ENCODE assay signal across 1 cellular context in the genomic region with DNA sequence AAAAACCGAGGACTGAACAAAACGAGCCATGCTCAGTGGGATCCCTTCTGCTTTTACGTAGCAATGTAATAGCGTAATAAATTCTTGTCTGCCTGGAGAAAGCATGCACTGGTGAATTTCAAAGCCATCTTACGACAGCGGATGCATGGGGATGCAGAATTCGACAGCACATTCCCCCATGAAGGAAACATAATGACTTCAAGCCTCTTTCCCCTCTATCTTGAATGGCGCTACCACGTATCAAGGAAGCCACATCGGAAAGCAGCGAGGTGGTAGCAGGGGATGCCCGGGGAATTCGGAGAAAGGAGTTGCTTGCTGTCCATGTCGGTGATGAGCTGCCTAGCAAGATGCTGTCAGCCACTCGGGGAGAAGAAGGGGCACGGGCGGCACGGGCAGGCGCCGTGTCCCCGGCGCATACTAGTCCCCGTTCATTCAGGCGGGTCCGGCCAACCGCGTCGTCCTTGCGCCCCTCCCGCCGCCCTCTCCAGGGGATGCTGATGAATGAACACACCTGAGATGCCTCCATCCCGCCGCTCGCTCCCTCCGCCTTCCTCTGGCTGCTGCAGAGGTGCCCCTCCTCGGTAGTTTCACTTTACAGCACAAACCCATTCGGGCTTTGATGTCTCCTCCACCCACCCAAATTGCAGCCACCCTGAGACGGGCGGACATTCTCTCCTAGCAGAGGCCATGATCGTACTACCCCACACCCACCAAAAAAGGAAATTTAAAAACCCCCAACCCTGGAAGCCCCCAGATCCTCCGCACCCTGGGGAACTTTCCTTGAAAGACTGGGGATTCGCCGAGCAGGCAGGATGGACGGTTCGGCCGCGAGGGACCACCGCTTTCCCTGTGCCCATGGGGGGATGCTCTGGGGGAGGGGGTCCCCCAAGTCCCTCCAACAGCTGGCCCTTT.
A peak's percentile ranks its signal among the peaks of the same experiment; 100 is the strongest.
TF ChIP-seq lines count a peak whose summit lies in the region.

No MANE protein-coding gene starts in this region.

TF ChIP-seq in HepG2, 621 proteins besides CTCF, POLR2A, EP300 and RAD21 (continued from another document and continues in another):
- TF ChIP-seq, protein P1, sequence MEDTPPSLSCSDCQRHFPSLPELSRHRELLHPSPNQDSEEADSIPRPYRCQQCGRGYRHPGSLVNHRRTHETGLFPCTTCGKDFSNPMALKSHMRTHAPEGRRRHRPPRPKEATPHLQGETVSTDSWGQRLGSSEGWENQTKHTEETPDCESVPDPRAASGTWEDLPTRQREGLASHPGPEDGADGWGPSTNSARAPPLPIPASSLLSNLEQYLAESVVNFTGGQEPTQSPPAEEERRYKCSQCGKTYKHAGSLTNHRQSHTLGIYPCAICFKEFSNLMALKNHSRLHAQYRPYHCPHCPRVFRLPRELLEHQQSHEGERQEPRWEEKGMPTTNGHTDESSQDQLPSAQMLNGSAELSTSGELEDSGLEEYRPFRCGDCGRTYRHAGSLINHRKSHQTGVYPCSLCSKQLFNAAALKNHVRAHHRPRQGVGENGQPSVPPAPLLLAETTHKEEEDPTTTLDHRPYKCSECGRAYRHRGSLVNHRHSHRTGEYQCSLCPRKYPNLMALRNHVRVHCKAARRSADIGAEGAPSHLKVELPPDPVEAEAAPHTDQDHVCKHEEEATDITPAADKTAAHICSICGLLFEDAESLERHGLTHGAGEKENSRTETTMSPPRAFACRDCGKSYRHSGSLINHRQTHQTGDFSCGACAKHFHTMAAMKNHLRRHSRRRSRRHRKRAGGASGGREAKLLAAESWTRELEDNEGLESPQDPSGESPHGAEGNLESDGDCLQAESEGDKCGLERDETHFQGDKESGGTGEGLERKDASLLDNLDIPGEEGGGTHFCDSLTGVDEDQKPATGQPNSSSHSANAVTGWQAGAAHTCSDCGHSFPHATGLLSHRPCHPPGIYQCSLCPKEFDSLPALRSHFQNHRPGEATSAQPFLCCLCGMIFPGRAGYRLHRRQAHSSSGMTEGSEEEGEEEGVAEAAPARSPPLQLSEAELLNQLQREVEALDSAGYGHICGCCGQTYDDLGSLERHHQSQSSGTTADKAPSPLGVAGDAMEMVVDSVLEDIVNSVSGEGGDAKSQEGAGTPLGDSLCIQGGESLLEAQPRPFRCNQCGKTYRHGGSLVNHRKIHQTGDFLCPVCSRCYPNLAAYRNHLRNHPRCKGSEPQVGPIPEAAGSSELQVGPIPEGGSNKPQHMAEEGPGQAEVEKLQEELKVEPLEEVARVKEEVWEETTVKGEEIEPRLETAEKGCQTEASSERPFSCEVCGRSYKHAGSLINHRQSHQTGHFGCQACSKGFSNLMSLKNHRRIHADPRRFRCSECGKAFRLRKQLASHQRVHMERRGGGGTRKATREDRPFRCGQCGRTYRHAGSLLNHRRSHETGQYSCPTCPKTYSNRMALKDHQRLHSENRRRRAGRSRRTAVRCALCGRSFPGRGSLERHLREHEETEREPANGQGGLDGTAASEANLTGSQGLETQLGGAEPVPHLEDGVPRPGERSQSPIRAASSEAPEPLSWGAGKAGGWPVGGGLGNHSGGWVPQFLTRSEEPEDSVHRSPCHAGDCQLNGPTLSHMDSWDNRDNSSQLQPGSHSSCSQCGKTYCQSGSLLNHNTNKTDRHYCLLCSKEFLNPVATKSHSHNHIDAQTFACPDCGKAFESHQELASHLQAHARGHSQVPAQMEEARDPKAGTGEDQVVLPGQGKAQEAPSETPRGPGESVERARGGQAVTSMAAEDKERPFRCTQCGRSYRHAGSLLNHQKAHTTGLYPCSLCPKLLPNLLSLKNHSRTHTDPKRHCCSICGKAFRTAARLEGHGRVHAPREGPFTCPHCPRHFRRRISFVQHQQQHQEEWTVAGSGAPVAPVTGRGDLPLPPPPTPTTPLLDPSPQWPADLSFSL (CRISPR knock-in tag; IDR thresholded peaks at IDR 0.05), result no peak
- TF ChIP-seq ATF2 (CRISPR knock-in tag; IDR thresholded peaks at IDR 0.05) (no peak), ZNF781 (CRISPR knock-in tag; IDR thresholded peaks at IDR 0.05; ENCODE audit: borderline replicate concordance, not compliant biosample characterization) (no peak), FIP1L1 (IDR thresholded peaks at IDR 0.05; ENCODE audit: borderline replicate concordance, insufficient read depth, low read depth, low read length) (no peak), SIN3A (IDR thresholded peaks at IDR 0.05; ENCODE audit: borderline replicate concordance, low read depth, low read length) (peak; percentile 13; the same call in 1 of the 2 replicates), ZNF136 (CRISPR knock-in tag; IDR thresholded peaks at IDR 0.05; ENCODE audit: low read depth) (no peak), MIER3 (CRISPR knock-in tag; IDR thresholded peaks at IDR 0.05; ENCODE audit: borderline replicate concordance) (no peak), ZFP41 (CRISPR knock-in tag; IDR thresholded peaks at IDR 0.05; ENCODE audit: borderline replicate concordance) (no peak), ZNF580 (CRISPR knock-in tag; IDR thresholded peaks at IDR 0.05; ENCODE audit: borderline replicate concordance, low read depth) (no peak), HMG20B (CRISPR knock-in tag; conservative IDR thresholded peaks at IDR 0.05) (no peak), HBP1 (CRISPR knock-in tag; IDR thresholded peaks at IDR 0.05; ENCODE audit: low read depth) (no peak), KDM5B (CRISPR knock-in tag; IDR thresholded peaks at IDR 0.05; ENCODE audit: borderline replicate concordance) (no peak), ZNF577 (CRISPR knock-in tag; IDR thresholded peaks at IDR 0.05; ENCODE audit: borderline replicate concordance, low read depth) (no peak), NFE2L2 (IDR thresholded peaks at IDR 0.05; ENCODE audit: low read length) (no peak), ZZZ3 (CRISPR knock-in tag; IDR thresholded peaks at IDR 0.05; ENCODE audit: borderline replicate concordance) (no peak), AHR (CRISPR knock-in tag; IDR thresholded peaks at IDR 0.05) (no peak), NFATC3 (CRISPR knock-in tag; IDR thresholded peaks at IDR 0.05) (no peak), ZNF564 (CRISPR knock-in tag; IDR thresholded peaks at IDR 0.05) (no peak), LCORL (IDR thresholded peaks at IDR 0.05) (no peak), LCORL (CRISPR knock-in tag; IDR thresholded peaks at IDR 0.05) (no peak), HNRNPL (IDR thresholded peaks at IDR 0.05; ENCODE audit: low read depth, low read length) (0 out of 2 replicates have a peak, but pooled peaks have one; percentile 27), ISX (CRISPR knock-in tag; conservative IDR thresholded peaks at IDR 0.05) (no peak), PAX8 (CRISPR knock-in tag; IDR thresholded peaks at IDR 0.05; ENCODE audit: borderline replicate concordance) (no peak), ZNF652 (CRISPR knock-in tag; IDR thresholded peaks at IDR 0.05; ENCODE audit: borderline replicate concordance, low read depth) (no peak), BORCS8-MEF2B (CRISPR knock-in tag; IDR thresholded peaks at IDR 0.05) (no peak), ZNF383 (CRISPR knock-in tag; IDR thresholded peaks at IDR 0.05; ENCODE audit: borderline replicate concordance) (no peak)
- TF ChIP-seq, protein P2, sequence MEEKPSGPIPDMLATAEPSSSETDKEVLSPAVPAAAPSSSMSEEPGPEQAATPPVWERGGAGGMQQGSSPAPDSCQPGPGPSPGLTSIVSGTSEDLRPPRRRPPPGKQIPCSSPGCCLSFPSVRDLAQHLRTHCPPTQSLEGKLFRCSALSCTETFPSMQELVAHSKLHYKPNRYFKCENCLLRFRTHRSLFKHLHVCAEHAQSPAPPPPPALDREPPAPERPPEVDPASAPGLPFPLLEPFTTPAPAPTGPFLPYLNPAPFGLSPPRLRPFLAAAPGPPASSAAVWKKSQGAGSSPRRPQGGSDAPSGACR (CRISPR knock-in tag; IDR thresholded peaks at IDR 0.05), result no peak
- TF ChIP-seq, protein P3, sequence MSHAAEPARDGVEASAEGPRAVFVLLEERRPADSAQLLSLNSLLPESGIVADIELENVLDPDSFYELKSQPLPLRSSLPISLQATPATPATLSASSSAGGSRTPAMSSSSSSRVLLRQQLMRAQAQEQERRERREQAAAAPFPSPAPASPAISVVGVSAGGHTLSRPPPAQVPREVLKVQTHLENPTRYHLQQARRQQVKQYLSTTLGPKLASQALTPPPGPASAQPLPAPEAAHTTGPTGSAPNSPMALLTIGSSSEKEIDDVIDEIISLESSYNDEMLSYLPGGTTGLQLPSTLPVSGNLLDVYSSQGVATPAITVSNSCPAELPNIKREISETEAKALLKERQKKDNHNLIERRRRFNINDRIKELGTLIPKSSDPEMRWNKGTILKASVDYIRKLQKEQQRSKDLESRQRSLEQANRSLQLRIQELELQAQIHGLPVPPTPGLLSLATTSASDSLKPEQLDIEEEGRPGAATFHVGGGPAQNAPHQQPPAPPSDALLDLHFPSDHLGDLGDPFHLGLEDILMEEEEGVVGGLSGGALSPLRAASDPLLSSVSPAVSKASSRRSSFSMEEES (CRISPR knock-in tag; IDR thresholded peaks at IDR 0.05), result no peak
- TF ChIP-seq, protein P4, sequence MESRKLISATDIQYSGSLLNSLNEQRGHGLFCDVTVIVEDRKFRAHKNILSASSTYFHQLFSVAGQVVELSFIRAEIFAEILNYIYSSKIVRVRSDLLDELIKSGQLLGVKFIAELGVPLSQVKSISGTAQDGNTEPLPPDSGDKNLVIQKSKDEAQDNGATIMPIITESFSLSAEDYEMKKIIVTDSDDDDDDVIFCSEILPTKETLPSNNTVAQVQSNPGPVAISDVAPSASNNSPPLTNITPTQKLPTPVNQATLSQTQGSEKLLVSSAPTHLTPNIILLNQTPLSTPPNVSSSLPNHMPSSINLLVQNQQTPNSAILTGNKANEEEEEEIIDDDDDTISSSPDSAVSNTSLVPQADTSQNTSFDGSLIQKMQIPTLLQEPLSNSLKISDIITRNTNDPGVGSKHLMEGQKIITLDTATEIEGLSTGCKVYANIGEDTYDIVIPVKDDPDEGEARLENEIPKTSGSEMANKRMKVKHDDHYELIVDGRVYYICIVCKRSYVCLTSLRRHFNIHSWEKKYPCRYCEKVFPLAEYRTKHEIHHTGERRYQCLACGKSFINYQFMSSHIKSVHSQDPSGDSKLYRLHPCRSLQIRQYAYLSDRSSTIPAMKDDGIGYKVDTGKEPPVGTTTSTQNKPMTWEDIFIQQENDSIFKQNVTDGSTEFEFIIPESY (CRISPR knock-in tag; IDR thresholded peaks at IDR 0.05), result no peak
- TF ChIP-seq, protein P5, sequence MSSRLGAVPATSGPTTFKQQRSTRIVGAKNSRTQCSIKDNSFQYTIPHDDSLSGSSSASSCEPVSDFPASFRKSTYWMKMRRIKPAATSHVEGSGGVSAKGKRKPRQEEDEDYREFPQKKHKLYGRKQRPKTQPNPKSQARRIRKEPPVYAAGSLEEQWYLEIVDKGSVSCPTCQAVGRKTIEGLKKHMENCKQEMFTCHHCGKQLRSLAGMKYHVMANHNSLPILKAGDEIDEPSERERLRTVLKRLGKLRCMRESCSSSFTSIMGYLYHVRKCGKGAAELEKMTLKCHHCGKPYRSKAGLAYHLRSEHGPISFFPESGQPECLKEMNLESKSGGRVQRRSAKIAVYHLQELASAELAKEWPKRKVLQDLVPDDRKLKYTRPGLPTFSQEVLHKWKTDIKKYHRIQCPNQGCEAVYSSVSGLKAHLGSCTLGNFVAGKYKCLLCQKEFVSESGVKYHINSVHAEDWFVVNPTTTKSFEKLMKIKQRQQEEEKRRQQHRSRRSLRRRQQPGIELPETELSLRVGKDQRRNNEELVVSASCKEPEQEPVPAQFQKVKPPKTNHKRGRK (CRISPR knock-in tag; IDR thresholded peaks at IDR 0.05), result no peak
- TF ChIP-seq, protein P6, sequence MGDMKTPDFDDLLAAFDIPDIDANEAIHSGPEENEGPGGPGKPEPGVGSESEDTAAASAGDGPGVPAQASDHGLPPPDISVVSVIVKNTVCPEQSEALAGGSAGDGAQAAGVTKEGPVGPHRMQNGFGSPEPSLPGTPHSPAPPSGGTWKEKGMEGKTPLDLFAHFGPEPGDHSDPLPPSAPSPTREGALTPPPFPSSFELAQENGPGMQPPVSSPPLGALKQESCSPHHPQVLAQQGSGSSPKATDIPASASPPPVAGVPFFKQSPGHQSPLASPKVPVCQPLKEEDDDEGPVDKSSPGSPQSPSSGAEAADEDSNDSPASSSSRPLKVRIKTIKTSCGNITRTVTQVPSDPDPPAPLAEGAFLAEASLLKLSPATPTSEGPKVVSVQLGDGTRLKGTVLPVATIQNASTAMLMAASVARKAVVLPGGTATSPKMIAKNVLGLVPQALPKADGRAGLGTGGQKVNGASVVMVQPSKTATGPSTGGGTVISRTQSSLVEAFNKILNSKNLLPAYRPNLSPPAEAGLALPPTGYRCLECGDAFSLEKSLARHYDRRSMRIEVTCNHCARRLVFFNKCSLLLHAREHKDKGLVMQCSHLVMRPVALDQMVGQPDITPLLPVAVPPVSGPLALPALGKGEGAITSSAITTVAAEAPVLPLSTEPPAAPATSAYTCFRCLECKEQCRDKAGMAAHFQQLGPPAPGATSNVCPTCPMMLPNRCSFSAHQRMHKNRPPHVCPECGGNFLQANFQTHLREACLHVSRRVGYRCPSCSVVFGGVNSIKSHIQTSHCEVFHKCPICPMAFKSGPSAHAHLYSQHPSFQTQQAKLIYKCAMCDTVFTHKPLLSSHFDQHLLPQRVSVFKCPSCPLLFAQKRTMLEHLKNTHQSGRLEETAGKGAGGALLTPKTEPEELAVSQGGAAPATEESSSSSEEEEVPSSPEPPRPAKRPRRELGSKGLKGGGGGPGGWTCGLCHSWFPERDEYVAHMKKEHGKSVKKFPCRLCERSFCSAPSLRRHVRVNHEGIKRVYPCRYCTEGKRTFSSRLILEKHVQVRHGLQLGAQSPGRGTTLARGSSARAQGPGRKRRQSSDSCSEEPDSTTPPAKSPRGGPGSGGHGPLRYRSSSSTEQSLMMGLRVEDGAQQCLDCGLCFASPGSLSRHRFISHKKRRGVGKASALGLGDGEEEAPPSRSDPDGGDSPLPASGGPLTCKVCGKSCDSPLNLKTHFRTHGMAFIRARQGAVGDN (CRISPR knock-in tag; IDR thresholded peaks at IDR 0.05), result peak; percentile 46; the same call in 1 of the 2 replicates
- TF ChIP-seq, protein P7, sequence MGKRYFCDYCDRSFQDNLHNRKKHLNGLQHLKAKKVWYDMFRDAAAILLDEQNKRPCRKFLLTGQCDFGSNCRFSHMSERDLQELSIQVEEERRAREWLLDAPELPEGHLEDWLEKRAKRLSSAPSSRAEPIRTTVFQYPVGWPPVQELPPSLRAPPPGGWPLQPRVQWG (CRISPR knock-in tag; IDR thresholded peaks at IDR 0.05; ENCODE audit: borderline replicate concordance, low read depth), result no peak
